ENCODE assay signal across 8 cellular contexts in the genomic region with DNA sequence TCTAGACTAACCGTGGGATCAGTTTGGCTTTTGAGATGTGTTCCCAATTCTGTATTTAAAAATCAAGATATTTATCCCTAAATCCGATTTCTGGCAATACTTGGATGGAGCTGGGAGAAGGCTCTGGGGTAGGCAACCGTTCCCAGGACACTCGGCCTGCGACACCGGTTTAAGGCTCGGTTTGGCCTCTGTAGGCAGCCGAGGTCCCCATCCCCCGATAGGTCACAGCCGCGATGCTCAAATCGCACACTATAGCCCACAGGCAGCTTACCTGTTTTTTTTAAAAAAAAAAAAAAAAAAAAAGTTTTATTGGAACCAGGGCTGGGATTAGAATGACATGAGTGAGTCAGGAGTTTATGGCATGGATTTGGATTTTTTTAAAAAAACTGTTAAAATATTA. TPM values are rescaled to one million over a fixed set of nuclear protein-coding genes. Genes with fewer than 3 reads are reported as not detected.
DNase-seq lines count a peak whose midpoint lies in the region; ATAC-seq and TF ChIP-seq lines count a peak whose summit lies in the region.

No MANE protein-coding gene starts in this region.

- H4K20me1 ChIP-seq in HCT116 (ENCODE audit: insufficient read depth) (no peaks in the 10 kb centered on the region), hepatocyte (ENCODE audit: insufficient read depth, poor library complexity, severe bottlenecking) (no peaks in the 10 kb centered on the region)

- RAD21 ChIA-PET in HCT116 (lab: Charles Lee; ENCODE audit: low non-redundant PET in 1 of 2, low total read pairs in 2 of 2, uncharacterized antibody in 2 of 2, unreplicated experiment in 2 of 2): no interaction called here

- BruUV-seq in HCT116 (replicated peaks; lab: Mats Ljungman, UMichigan): no TSS peak

- H3K4me3 ChIP-seq in HCT116 (replicated peaks in 1 of 2; ENCODE audit: low read depth in 1 of 2, low read length in 2 of 2): peak overlapping the region; percentile 92 to 96
- peak overlapping the region; percentile 78 for H3K4me3 ChIP-seq in hepatocyte
- peak overlapping the region; percentile 95 to 98 (median 98) for H3K4me3 ChIP-seq in skeletal muscle tissue (ENCODE audit: low read length in 3 of 3)

- POLR2A ChIA-PET in HCT116 (lab: Charles Lee): interaction anchor here (1.4 to 1.8 kb wide), 2 partner anchors 9 to 30 kb away, joined by 3 to 5 read pairs; partner anchors contain the start of genes ATP5F1C and KIN

- CTCF ChIA-PET in HCT116 (lab: Charles Lee): no interaction called here

- peak overlapping the region; percentile 77 for H3K9ac ChIP-seq in HCT116 (ENCODE audit: low read length)
- peak overlapping the region in 2 of 3 donors; percentile 92 to 95 for H3K9ac ChIP-seq in skeletal muscle tissue (ENCODE audit: low read depth in 1 of 3, low read length in 3 of 3)

- no peaks in the 10 kb centered on the region for H3K9me2 ChIP-seq in HCT116 (ENCODE audit: insufficient read depth)
- no peaks in the 10 kb centered on the region for H3K9me2 ChIP-seq in hepatocyte (replicated peaks; ENCODE audit: insufficient read depth)

- intact Hi-C loops in HCT116 (cut with micrococcal nuclease): loop anchor here (5.0 kb wide), 1 partner anchor 1535 kb away; no protein-coding TSS in a partner anchor

- no peak for ATAC-seq in HCT116

- H3K79me2 ChIP-seq in HCT116 (ENCODE audit: insufficient read depth, low read length) (peaks cover 21% of the 10 kb centered on the region), hepatocyte (peaks cover 35% of the 10 kb centered on the region)

- TF ChIP-seq CTCF in HCT116 (IDR thresholded peaks at IDR 0.05 in 2 of 3, conservative IDR thresholded peaks at IDR 0.05 in 1 of 3; ENCODE audit: borderline replicate concordance in 1 of 3, insufficient read depth in 1 of 3, low read depth in 2 of 3, low read length in 2 of 3): no peak
- no peak for TF ChIP-seq CTCF in VCaP (conservative IDR thresholded peaks at IDR 0.05)
- no peak for TF ChIP-seq CTCF in hepatocyte (IDR thresholded peaks at IDR 0.05; ENCODE audit: poor library complexity)

- H3K4me2 ChIP-seq in HCT116 (ENCODE audit: low read length) (peak overlapping the region; percentile 93), hepatocyte (peak overlapping the region; percentile 81)

- no peak for DNase-seq in HCT116 (ENCODE audit: low read depth, low spot score)
- no peak for DNase-seq in hepatocyte (ENCODE audit: low spot score)
- DNase-seq in ecto neural progenitor cell (ENCODE audit: low spot score): no peak
- no peak for DNase-seq in SW 1271 (lab: John Stamatoyannopoulos, UW)
- no peak for DNase-seq in NOMO-1 (lab: John Stamatoyannopoulos, UW; ENCODE audit: unreplicated experiment in 2 of 2)
- DNase-seq in NCI-H1105 (lab: John Stamatoyannopoulos, UW): no peak

- H3K36me3 ChIP-seq in HCT116 (ENCODE audit: control insufficient read depth in 1 of 2, insufficient read depth in 2 of 2, low read length in 2 of 2) (no peaks in the 10 kb centered on the region), hepatocyte (replicated peaks; ENCODE audit: insufficient read depth, low read depth) (no peaks in the 10 kb centered on the region), skeletal muscle tissue (ENCODE audit: control insufficient read depth in 3 of 3, insufficient read depth in 3 of 3, low read length in 3 of 3) (peaks cover 0 to 7% (median 0%) of the 10 kb centered on the region in 3 donors)

- peaks cover 9 to 15% of the 10 kb centered on the region in 2 experiments; a peak in 3 of 4 replicates for H3K4me1 ChIP-seq in HCT116 (ENCODE audit: control insufficient read depth in 1 of 2, insufficient read depth in 2 of 2, low read length in 2 of 2)
- no peaks in the 10 kb centered on the region for H3K4me1 ChIP-seq in hepatocyte (ENCODE audit: insufficient read depth)
- peaks cover 14 to 34% (median 18%) of the 10 kb centered on the region in 3 donors for H3K4me1 ChIP-seq in skeletal muscle tissue (ENCODE audit: control insufficient read depth in 3 of 3, insufficient read depth in 3 of 3, low read length in 3 of 3)

- TF ChIP-seq RAD21 in HCT116 (IDR thresholded peaks at IDR 0.05; ENCODE audit: low read depth): no peak

- TF ChIP-seq POLR2A in HCT116 (IDR thresholded peaks at IDR 0.05; ENCODE audit: borderline replicate concordance, extremely low read depth, insufficient read depth, insufficient read length): no peak

- WGBS in hepatocyte (ENCODE audit: low lambda C conversion rate, missing lambda C conversion rate): 12% methylated on average over 12 of the region's 12 CpGs

- no peaks in the 10 kb centered on the region for H3K9me3 ChIP-seq in HCT116 (ENCODE audit: control insufficient read depth in 1 of 2, insufficient read depth in 1 of 2, low read depth in 1 of 2, low read length in 2 of 2)
- H3K9me3 ChIP-seq in hepatocyte (ENCODE audit: low read depth): no peaks in the 10 kb centered on the region
- no peaks in the 10 kb centered on the region for H3K9me3 ChIP-seq in skeletal muscle tissue (ENCODE audit: control insufficient read depth in 3 of 3, low read length in 3 of 3)

- H2AFZ ChIP-seq in HCT116 (ENCODE audit: low read depth, low read length, poor library complexity, severe bottlenecking) (peak overlapping the region; percentile 77), hepatocyte (peak overlapping the region; percentile 84)

- H3K27me3 ChIP-seq in HCT116 (ENCODE audit: insufficient read depth, low read length) (no peaks in the 10 kb centered on the region), hepatocyte (no peaks in the 10 kb centered on the region), skeletal muscle tissue (ENCODE audit: control insufficient read depth in 3 of 3, insufficient read depth in 3 of 3, low read length in 3 of 3) (peaks cover 3 to 11% (median 6%) of the 10 kb centered on the region in 3 donors)

- H3K27ac ChIP-seq in HCT116 (ENCODE audit: low read depth, low read length) (0 out of 2 replicates have a peak overlapping the region, but pooled peaks have one; percentile 35), VCaP (peak overlapping the region; percentile 66), hepatocyte (peak overlapping the region; percentile 44), skeletal muscle tissue (ENCODE audit: low read depth, low read length) (no peak overlapping the region)

TF ChIP-seq in HCT116, 20 proteins besides CTCF, POLR2A, EP300 and RAD21:
- TF ChIP-seq SRF (IDR thresholded peaks at IDR 0.05; ENCODE audit: low read depth) (no peak), JUND (IDR thresholded peaks at IDR 0.05) (no peak), FOSL1 (IDR thresholded peaks at IDR 0.05; ENCODE audit: low read depth) (no peak), EZH2 (IDR thresholded peaks at IDR 0.05) (no peak), CBX3 (IDR thresholded peaks at IDR 0.05; ENCODE audit: low read depth) (no peak), ZBTB33 (IDR thresholded peaks at IDR 0.05; ENCODE audit: extremely low read depth, insufficient replicate concordance, low read length) (no peak), ZNF274 (IDR thresholded peaks at IDR 0.05; ENCODE audit: low read depth, low read length) (no peak), YY1 (IDR thresholded peaks at IDR 0.05; ENCODE audit: extremely low read depth, insufficient replicate concordance, low read depth, low read length) (no peak), EZH2phosphoT487 (IDR thresholded peaks at IDR 0.05; ENCODE audit: borderline replicate concordance) (no peak), TCF7L2 (IDR thresholded peaks at IDR 0.05; ENCODE audit: borderline replicate concordance, extremely low read depth, insufficient read depth, insufficient read length) (no peak), ATF3 (IDR thresholded peaks at IDR 0.05) (no peak), ELF1 (IDR thresholded peaks at IDR 0.05; ENCODE audit: borderline replicate concordance, low read depth) (no peak), SIN3A (IDR thresholded peaks at IDR 0.05; ENCODE audit: low read depth) (no peak)
- TF ChIP-seq, protein P1, sequence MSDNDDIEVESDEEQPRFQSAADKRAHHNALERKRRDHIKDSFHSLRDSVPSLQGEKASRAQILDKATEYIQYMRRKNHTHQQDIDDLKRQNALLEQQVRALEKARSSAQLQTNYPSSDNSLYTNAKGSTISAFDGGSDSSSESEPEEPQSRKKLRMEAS (IDR thresholded peaks at IDR 0.05): no peak

RNA-seq across cellular contexts. Expression of gene TAF3, which starts 0.7 kb away (rescaled TPM):
- total RNA-seq in HCT116 (2021; ENCODE audit: unreplicated experiment) (8.0 TPM), hepatocyte (3.3 and 4.1 TPM in 2 replicates), skeletal muscle tissue (2.1 TPM)
- polyA plus RNA-seq in HCT116 (2012): 3.1 and 3.3 TPM in 2 replicates
- polyA plus RNA-seq in hepatocyte: 6.4 and 7.7 TPM in 2 replicates

RNA-seq across cellular contexts. Expression of gene ATP5F1C, which starts 29.6 kb away (rescaled TPM):
- 292 TPM for total RNA-seq in HCT116 (2021; ENCODE audit: unreplicated experiment)
- polyA plus RNA-seq in HCT116 (2012): 149 and 196 TPM in 2 replicates
- 416 and 564 TPM in 2 replicates for total RNA-seq in hepatocyte
- 242 and 269 TPM in 2 replicates for polyA plus RNA-seq in hepatocyte
- 295 TPM for total RNA-seq in skeletal muscle tissue

RNA-seq across cellular contexts. Expression of gene KIN, which starts 29.8 kb away (rescaled TPM):
- 13.6 TPM for total RNA-seq in HCT116 (2021; ENCODE audit: unreplicated experiment)
- polyA plus RNA-seq in HCT116 (2012): 1.7 and 3.9 TPM in 2 replicates
- total RNA-seq in hepatocyte: 11.4 and 25.2 TPM in 2 replicates
- 10.6 and 12.1 TPM in 2 replicates for polyA plus RNA-seq in hepatocyte
- 8.4 TPM for total RNA-seq in skeletal muscle tissue
